17 cellular contexts compared by ENCODE assay signal in the genomic region with DNA sequence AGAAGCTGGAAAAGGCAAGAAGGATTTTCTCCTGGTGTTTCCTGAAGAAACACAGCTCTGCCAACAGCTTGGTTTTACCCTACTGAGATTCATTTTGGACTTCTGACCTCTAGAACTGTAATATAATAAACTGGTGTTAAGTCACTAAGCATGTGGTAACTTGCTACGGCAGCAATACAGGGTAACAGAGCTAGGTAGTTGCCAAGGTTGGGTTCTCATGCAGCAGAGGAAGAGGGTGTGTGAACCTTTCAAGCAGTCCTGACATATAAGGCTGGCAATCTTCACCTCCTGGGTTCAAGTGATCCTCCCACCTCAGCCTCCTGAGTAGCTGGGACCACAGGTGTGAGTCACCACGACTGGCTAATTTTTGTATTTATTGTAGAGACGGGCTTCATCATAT. TPM values are rescaled to one million over a fixed set of nuclear protein-coding genes. Genes with fewer than 3 reads are reported as not detected.
DNase-seq lines count a peak whose midpoint lies in the region; ATAC-seq, FAIRE-seq and TF ChIP-seq lines count a peak whose summit lies in the region.
"Had no signal": no experiment of that assay in that cellular context is flagged by ENCODE, and none has a peak within 500 bp of the region (broad histone marks: within the 10 kb centered on the region; RNA-seq: fewer than 3 reads in every experiment).

No MANE protein-coding gene starts in this region.

- POLR2A ChIA-PET in activated CD8-positive, alpha-beta T cell treated with anti-CD3 and anti-CD28 coated beads for 36 hours (lab: Charles Lee), result interaction anchor here (1.2 kb wide), 1 partner anchor 12 kb away, joined by 3 read pairs; no protein-coding TSS in a partner anchor
- POLR2A ChIA-PET in activated CD8-positive, alpha-beta T cell treated with anti-CD3 and anti-CD28 coated beads, Interleukin-2, amount 10 ng/mL, durations not matched to agents 7 days and 5 days (lab: Charles Lee), result interaction anchor here (0.5 kb wide), 1 partner anchor 255 kb away, joined by 4 read pairs; no protein-coding TSS in a partner anchor
- POLR2A ChIA-PET in GM10248 (lab: Yijun Ruan, JAX), result no interaction called here

- H3K9me3 ChIP-seq in endodermal cell (ENCODE audit: control insufficient read depth, low read length), result no peaks in the 10 kb centered on the region
- H3K9me3 ChIP-seq: Caco-2 had no signal

- WGBS in endodermal cell (ENCODE audit: insufficient coverage in 1 of 2, insufficient read length in 1 of 2), 2 experiments, result 93 to 96% methylated on average over 3 of the region's 3 CpGs

- FAIRE-seq in bronchial epithelial cell (lab: Jason Lieb, UNC), result peak; percentile 7
- FAIRE-seq: GM12878, GM18507 had no signal

- H3K4me1 Mint-ChIP-seq in activated CD8-positive, alpha-beta T cell treated with anti-CD3 and anti-CD28 coated beads for 36 hours (ENCODE audit: low read depth), result no peaks in the 10 kb centered on the region
- H3K4me1 Mint-ChIP-seq in activated CD8-positive, alpha-beta T cell treated with anti-CD3 and anti-CD28 coated beads, Interleukin-2, amount 10 ng/mL, durations not matched to agents 7 days and 5 days (ENCODE audit: low read depth), result no peaks in the 10 kb centered on the region
- H3K4me1 Mint-ChIP-seq in nephron progenitor cell (peaks cover 12% of the 10 kb centered on the region), endodermal cell (peaks cover 7% of the 10 kb centered on the region)
- H3K4me1 Mint-ChIP-seq: CD14-positive monocyte had no signal

- no peak overlapping the region for H3K9ac ChIP-seq in endodermal cell (ENCODE audit: extremely low read depth, low read length, poor library complexity, severe bottlenecking)

- no peaks in the 10 kb centered on the region for H3K27me3 Mint-ChIP-seq in activated CD8-positive, alpha-beta T cell treated with anti-CD3 and anti-CD28 coated beads for 36 hours
- H3K27me3 Mint-ChIP-seq in activated CD8-positive, alpha-beta T cell treated with anti-CD3 and anti-CD28 coated beads, Interleukin-2, amount 10 ng/mL, durations not matched to agents 7 days and 5 days (ENCODE audit: low read depth), result peaks cover 4% of the 10 kb centered on the region
- H3K27me3 Mint-ChIP-seq in nephron progenitor cell (ENCODE audit: low read depth, poor library complexity), result peaks cover 3% of the 10 kb centered on the region
- no peaks in the 10 kb centered on the region for H3K27me3 Mint-ChIP-seq in endodermal cell (ENCODE audit: insufficient read depth)

- H3K27ac ChIP-seq in foreskin keratinocyte (no peak overlapping the region), endodermal cell (ENCODE audit: low read depth, low read length) (no peak overlapping the region)
- H3K27ac ChIP-seq: 22Rv1 had no signal

- DNase-seq in activated CD8-positive, alpha-beta T cell treated with anti-CD3 and anti-CD28 coated beads for 36 hours, result no peak
- no peak for DNase-seq in activated CD8-positive, alpha-beta T cell treated with anti-CD3 and anti-CD28 coated beads, Interleukin-2, amount 10 ng/mL, durations not matched to agents 7 days and 5 days
- DNase-seq in bronchial epithelial cell (ENCODE audit: low read depth) (peak; percentile 72), foreskin keratinocyte (peak; percentile 48 to 73), nephron progenitor cell (no peak), GM10248 (ENCODE audit: extremely low spot score) (no peak), endodermal cell (no peak), GOT3 (lab: John Stamatoyannopoulos, UW) (no peak)
- DNase-seq: Caco-2; CD8-positive, alpha-beta T cell; DND-41; H9 had no signal

- no peak overlapping the region for H3K4me3 Mint-ChIP-seq in activated CD8-positive, alpha-beta T cell treated with anti-CD3 and anti-CD28 coated beads for 36 hours
- H3K4me3 Mint-ChIP-seq in activated CD8-positive, alpha-beta T cell treated with anti-CD3 and anti-CD28 coated beads, Interleukin-2, amount 10 ng/mL, durations not matched to agents 7 days and 5 days, result no peak overlapping the region
- H3K4me3 Mint-ChIP-seq in nephron progenitor cell (no peak overlapping the region), endodermal cell (no peak overlapping the region)
- H3K4me3 Mint-ChIP-seq: CD14-positive monocyte; CD8-positive, alpha-beta T cell; GM23338; H9 had no signal

- H3K4me3 ChIP-seq in bronchial epithelial cell (ENCODE audit: low read depth, low read length) (no peak overlapping the region), endodermal cell (ENCODE audit: low read length) (no peak overlapping the region)
- H3K4me3 ChIP-seq: GM12878, GM23338 had no signal

- no peaks in the 10 kb centered on the region for H3K4me1 ChIP-seq in foreskin keratinocyte
- no peaks in the 10 kb centered on the region for H3K4me1 ChIP-seq in endodermal cell (ENCODE audit: control insufficient read depth, insufficient read depth, low read length)

- ATAC-seq in activated CD8-positive, alpha-beta T cell treated with anti-CD3 and anti-CD28 coated beads for 36 hours, result peak; percentile 51
- no peak for ATAC-seq in activated CD8-positive, alpha-beta T cell treated with anti-CD3 and anti-CD28 coated beads, Interleukin-2, amount 10 ng/mL, durations not matched to agents 7 days and 5 days
- peak; percentile 47 for ATAC-seq in foreskin keratinocyte
- ATAC-seq: CD8-positive, alpha-beta T cell; GM12878 had no signal

- CTCF ChIA-PET in activated CD8-positive, alpha-beta T cell treated with anti-CD3 and anti-CD28 coated beads for 36 hours (lab: Charles Lee), result interaction anchor here (1.4 to 1.9 kb wide), 2 partner anchors 13 to 100 kb away, joined by 3 to 7 read pairs; no protein-coding TSS in a partner anchor
- CTCF ChIA-PET in activated CD8-positive, alpha-beta T cell treated with anti-CD3 and anti-CD28 coated beads, Interleukin-2, amount 10 ng/mL, durations not matched to agents 7 days and 5 days (lab: Charles Lee), result interaction anchor here (1.9 to 2.7 kb wide), 2 partner anchors 13 to 15 kb away, joined by 5 to 14 read pairs; no protein-coding TSS in a partner anchor
- CTCF ChIA-PET in GM10248 (lab: Yijun Ruan, JAX), result interaction anchor here (3.4 kb wide), 1 partner anchor 13 kb away, joined by 20 read pairs; no protein-coding TSS in a partner anchor

- no peaks in the 10 kb centered on the region for H3K36me3 Mint-ChIP-seq in activated CD8-positive, alpha-beta T cell treated with anti-CD3 and anti-CD28 coated beads for 36 hours (ENCODE audit: low read depth)
- H3K36me3 Mint-ChIP-seq in activated CD8-positive, alpha-beta T cell treated with anti-CD3 and anti-CD28 coated beads, Interleukin-2, amount 10 ng/mL, durations not matched to agents 7 days and 5 days (ENCODE audit: low read depth), result no peaks in the 10 kb centered on the region
- H3K36me3 Mint-ChIP-seq in nephron progenitor cell (ENCODE audit: low read depth) (no peaks in the 10 kb centered on the region), endodermal cell (ENCODE audit: low read depth) (no peaks in the 10 kb centered on the region)
- H3K36me3 Mint-ChIP-seq: CD14-positive monocyte; CD8-positive, alpha-beta T cell had no signal

- H3K27me3 ChIP-seq in bronchial epithelial cell (ENCODE audit: control insufficient read depth, insufficient read depth, low read length) (no peaks in the 10 kb centered on the region), foreskin keratinocyte (no peaks in the 10 kb centered on the region), endodermal cell (ENCODE audit: control insufficient read depth, insufficient read depth, low read length, poor library complexity, severe bottlenecking) (no peaks in the 10 kb centered on the region)

- intact Hi-C loops in activated CD8-positive, alpha-beta T cell treated with anti-CD3 and anti-CD28 coated beads for 36 hours (cut with micrococcal nuclease), result no loop called here

- TF ChIP-seq CTCF in activated CD8-positive, alpha-beta T cell treated with anti-CD3 and anti-CD28 coated beads for 36 hours (IDR thresholded peaks at IDR 0.05), result no peak
- TF ChIP-seq CTCF in bronchial epithelial cell (IDR thresholded peaks at IDR 0.05; ENCODE audit: insufficient read depth, low read length, severe bottlenecking) (no peak), foreskin keratinocyte (conservative IDR thresholded peaks at IDR 0.05) (no peak), nephron progenitor cell (IDR thresholded peaks at IDR 0.05) (no peak), GM10248 (IDR thresholded peaks at IDR 0.05; ENCODE audit: control extremely low read depth, extremely low read depth, low read depth, missing control alignments) (no peak), endodermal cell (conservative IDR thresholded peaks at IDR 0.05) (no peak)

- no peaks in the 10 kb centered on the region for H3K9me3 Mint-ChIP-seq in activated CD8-positive, alpha-beta T cell treated with anti-CD3 and anti-CD28 coated beads for 36 hours
- no peaks in the 10 kb centered on the region for H3K9me3 Mint-ChIP-seq in activated CD8-positive, alpha-beta T cell treated with anti-CD3 and anti-CD28 coated beads, Interleukin-2, amount 10 ng/mL, durations not matched to agents 7 days and 5 days (ENCODE audit: insufficient read depth)
- H3K9me3 Mint-ChIP-seq in nephron progenitor cell (no peaks in the 10 kb centered on the region), endodermal cell (no peaks in the 10 kb centered on the region)
- H3K9me3 Mint-ChIP-seq: CD14-positive monocyte; CD8-positive, alpha-beta T cell; GM23338; H9 had no signal

- H3K27ac Mint-ChIP-seq in activated CD8-positive, alpha-beta T cell treated with anti-CD3 and anti-CD28 coated beads for 36 hours, result no peak overlapping the region
- no peak overlapping the region for H3K27ac Mint-ChIP-seq in activated CD8-positive, alpha-beta T cell treated with anti-CD3 and anti-CD28 coated beads, Interleukin-2, amount 10 ng/mL, durations not matched to agents 7 days and 5 days
- H3K27ac Mint-ChIP-seq in nephron progenitor cell, result peak overlapping the region; percentile 11
- H3K27ac Mint-ChIP-seq in endodermal cell, result no peak overlapping the region
- H3K27ac Mint-ChIP-seq: CD14-positive monocyte; CD8-positive, alpha-beta T cell had no signal

- H3K36me3 ChIP-seq in bronchial epithelial cell (ENCODE audit: control insufficient read depth, insufficient read depth, low read length) (no peaks in the 10 kb centered on the region), endodermal cell (ENCODE audit: control insufficient read depth, insufficient read depth, low read length) (no peaks in the 10 kb centered on the region)

RNA-seq across cellular contexts. Expression of a gene that starts 36.0 kb away (rescaled TPM):
- total RNA-seq in activated CD8-positive, alpha-beta T cell treated with anti-CD3 and anti-CD28 coated beads for 36 hours, result 1 to 10 TPM; 2.2 to 2.3 TPM
- under 1 TPM in 1 of 2 experiments, not detected in 1; 0.23 TPM for total RNA-seq in activated CD8-positive, alpha-beta T cell treated with anti-CD3 and anti-CD28 coated beads, Interleukin-2, amount 10 ng/mL, durations not matched to agents 7 days and 5 days
- total RNA-seq in bronchial epithelial cell, result 0.13 TPM in 1 of 2 replicates, not detected in the other
- 0.21 and 0.31 TPM in 2 replicates for total RNA-seq in foreskin keratinocyte
- 0.19 and 0.20 TPM in 2 replicates for polyA plus RNA-seq in foreskin keratinocyte
- total RNA-seq in endodermal cell, result 10 to 100 TPM; 13.5 to 14.2 TPM
- 23.3 TPM for polyA plus RNA-seq in endodermal cell (2013, experiment 1 of 2)
- polyA plus RNA-seq in endodermal cell (2013, experiment 2 of 2), result 22.1 TPM
- total RNA-seq: GM12878 had no signal
- polyA plus RNA-seq: CD14-positive monocyte had no signal

Comparison
In these comparisons a context has a peak if more than half of its experiments do, and no peak if none do; other contexts are left out.
1. DNase-seq: peak in bronchial epithelial cell (single experiment) and foreskin keratinocyte (2 of 2); none in activated CD8-positive, alpha-beta T cell treated with anti-CD3 and anti-CD28 coated beads for 36 hours (single experiment), activated CD8-positive, alpha-beta T cell treated with anti-CD3 and anti-CD28 coated beads, Interleukin-2, amount 10 ng/mL, durations not matched to agents 7 days and 5 days (single experiment), nephron progenitor cell (single experiment), GM10248 (single experiment), endodermal cell (single experiment) and GOT3 (single experiment).
2. RNA of a gene that starts 36.0 kb away (total RNA-seq): 13.5 to 14.2 TPM in endodermal cell; 2.2 to 2.3 TPM in activated CD8-positive, alpha-beta T cell treated with anti-CD3 and anti-CD28 coated beads for 36 hours, 0.23 TPM in activated CD8-positive, alpha-beta T cell treated with anti-CD3 and anti-CD28 coated beads, Interleukin-2, amount 10 ng/mL, durations not matched to agents 7 days and 5 days, 0.21 to 0.31 TPM in foreskin keratinocyte and 0.13 TPM in bronchial epithelial cell; every median in the first group is over 4 times any median in the second.